Comparison of ENCODE assay signal across 2 cellular contexts in the genomic region with DNA sequence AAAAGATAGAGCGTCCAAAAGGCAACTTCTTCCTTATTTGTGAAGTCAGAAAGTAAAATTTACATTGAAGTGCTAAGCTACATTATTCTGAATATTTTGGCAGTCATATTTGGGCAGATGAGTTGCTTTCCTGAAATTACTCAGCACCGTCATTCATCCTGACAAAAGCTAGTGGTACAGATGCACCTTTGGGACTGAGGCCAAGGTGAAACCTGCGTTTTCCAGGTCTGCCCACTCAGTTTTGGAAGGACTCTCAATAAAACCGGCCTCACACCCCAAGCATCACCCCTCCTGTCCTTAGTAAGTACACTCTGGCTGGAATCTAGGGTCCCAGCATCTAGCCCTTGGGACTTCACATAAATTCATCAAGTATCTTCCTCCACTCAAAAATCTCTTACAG.
TF ChIP-seq lines count a peak whose summit lies in the region.

No MANE protein-coding gene starts in this region.

TF ChIP-seq in GM12878, 131 proteins besides CTCF, POLR2A, EP300 and RAD21:
- no peak for TF ChIP-seq NR2C1 (IDR thresholded peaks at IDR 0.05)
- peak; percentile 50; the same call in 1 of the 2 replicates for TF ChIP-seq IRF4 (IDR thresholded peaks at IDR 0.05; ENCODE audit: low read depth, low read length)
- TF ChIP-seq ZNF687 (IDR thresholded peaks at IDR 0.05): no peak
- TF ChIP-seq PBX3 (IDR thresholded peaks at IDR 0.05; ENCODE audit: insufficient replicate concordance, low read depth, low read length): peak; percentile 24
- TF ChIP-seq JUNB (IDR thresholded peaks at IDR 0.05): peak; percentile 35; the same call in 1 of the 2 replicates
- no peak for TF ChIP-seq ZSCAN29 (IDR thresholded peaks at IDR 0.05)

TF ChIP-seq in HepG2, 621 proteins besides CTCF, POLR2A, EP300 and RAD21:
- TF ChIP-seq ZNF256 (CRISPR knock-in tag; conservative IDR thresholded peaks at IDR 0.05) (no peak), ZSCAN29 (CRISPR knock-in tag; conservative IDR thresholded peaks at IDR 0.05) (no peak), ATF3 (CRISPR knock-in tag; IDR thresholded peaks at IDR 0.05) (no peak), LCORL (IDR thresholded peaks at IDR 0.05) (no peak), LCORL (CRISPR knock-in tag; IDR thresholded peaks at IDR 0.05) (no peak), ZNF10 (CRISPR knock-in tag; IDR thresholded peaks at IDR 0.05; ENCODE audit: borderline replicate concordance, low read depth) (no peak), ATM (IDR thresholded peaks at IDR 0.05; ENCODE audit: borderline replicate concordance) (no peak), ZNF678 (CRISPR knock-in tag; IDR thresholded peaks at IDR 0.05) (no peak), SYNCRIP (IDR thresholded peaks at IDR 0.05; ENCODE audit: insufficient read depth, low read depth, low read length) (no peak)
- TF ChIP-seq, protein P1, sequence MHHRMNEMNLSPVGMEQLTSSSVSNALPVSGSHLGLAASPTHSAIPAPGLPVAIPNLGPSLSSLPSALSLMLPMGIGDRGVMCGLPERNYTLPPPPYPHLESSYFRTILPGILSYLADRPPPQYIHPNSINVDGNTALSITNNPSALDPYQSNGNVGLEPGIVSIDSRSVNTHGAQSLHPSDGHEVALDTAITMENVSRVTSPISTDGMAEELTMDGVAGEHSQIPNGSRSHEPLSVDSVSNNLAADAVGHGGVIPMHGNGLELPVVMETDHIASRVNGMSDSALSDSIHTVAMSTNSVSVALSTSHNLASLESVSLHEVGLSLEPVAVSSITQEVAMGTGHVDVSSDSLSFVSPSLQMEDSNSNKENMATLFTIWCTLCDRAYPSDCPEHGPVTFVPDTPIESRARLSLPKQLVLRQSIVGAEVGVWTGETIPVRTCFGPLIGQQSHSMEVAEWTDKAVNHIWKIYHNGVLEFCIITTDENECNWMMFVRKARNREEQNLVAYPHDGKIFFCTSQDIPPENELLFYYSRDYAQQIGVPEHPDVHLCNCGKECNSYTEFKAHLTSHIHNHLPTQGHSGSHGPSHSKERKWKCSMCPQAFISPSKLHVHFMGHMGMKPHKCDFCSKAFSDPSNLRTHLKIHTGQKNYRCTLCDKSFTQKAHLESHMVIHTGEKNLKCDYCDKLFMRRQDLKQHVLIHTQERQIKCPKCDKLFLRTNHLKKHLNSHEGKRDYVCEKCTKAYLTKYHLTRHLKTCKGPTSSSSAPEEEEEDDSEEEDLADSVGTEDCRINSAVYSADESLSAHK (CRISPR knock-in tag; IDR thresholded peaks at IDR 0.05; ENCODE audit: borderline replicate concordance): no peak
TF ChIP-seq in HepG2: peak in this region for 0.
